Comparison of ENCODE assay signal across 1 cellular context in the genomic region with DNA sequence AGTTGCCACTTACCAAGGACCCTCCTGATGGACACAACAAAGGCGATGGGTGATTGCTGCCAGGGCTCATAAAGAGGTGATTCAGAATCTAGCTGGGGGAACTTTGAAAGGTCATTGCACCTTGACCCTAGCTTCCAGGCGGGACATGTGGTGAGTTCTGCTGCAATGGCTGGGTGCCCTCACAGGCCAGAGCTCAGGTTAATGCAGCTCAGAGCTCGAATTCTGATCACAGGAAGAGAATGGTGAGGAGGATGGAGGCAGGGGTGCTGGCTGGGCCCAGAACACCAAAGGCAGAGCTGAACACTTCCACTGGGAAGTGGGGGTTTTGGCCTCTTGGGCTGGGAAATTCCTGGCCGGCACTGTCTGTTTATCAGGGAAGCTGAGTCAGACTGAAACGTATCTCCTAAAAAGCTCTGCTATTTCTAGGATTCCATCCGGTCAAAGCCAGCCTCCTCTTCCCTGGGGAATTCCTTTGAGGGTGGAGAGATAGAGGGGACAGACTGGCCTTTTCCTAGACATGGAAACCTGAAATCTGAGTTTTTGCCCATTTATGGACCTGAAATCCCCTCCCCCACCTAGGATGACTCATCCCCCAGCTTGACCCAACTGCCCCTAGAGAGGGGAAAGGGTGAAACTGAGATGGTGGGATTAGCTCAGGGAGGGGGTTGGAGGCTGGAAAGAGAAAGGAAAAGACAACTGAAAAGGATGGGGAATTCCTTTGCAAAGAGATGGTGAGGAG.
TF ChIP-seq lines count a peak whose summit lies in the region.

No MANE protein-coding gene starts in this region.

TF ChIP-seq in HEK293, 187 proteins besides CTCF, POLR2A, EP300 and RAD21 (continued from another document and continues in another):
- TF ChIP-seq TSHZ1 (tag by site-specific recombination; IDR thresholded peaks at IDR 0.05; ENCODE audit: borderline replicate concordance) (0 out of 2 replicates have a peak, but pooled peaks have one; percentile 42), ZNF398 (tag by site-specific recombination; IDR thresholded peaks at IDR 0.05) (peak; percentile 78), HOXC10 (CRISPR knock-in tag; IDR thresholded peaks at IDR 0.05) (no peak), GFI1B (tag by site-specific recombination; IDR thresholded peaks at IDR 0.05) (peak; percentile 82), ZNF585B (tag by site-specific recombination; IDR thresholded peaks at IDR 0.05) (no peak), ZBTB20 (tag by site-specific recombination; IDR thresholded peaks at IDR 0.05) (0 out of 2 replicates have a peak, but pooled peaks have one; percentile 35), INSM2 (tag by site-specific recombination; IDR thresholded peaks at IDR 0.05) (peak; percentile 64), ZNF433 (tag by site-specific recombination; IDR thresholded peaks at IDR 0.05; ENCODE audit: low read depth) (no peak), HOXA7 (CRISPR knock-in tag; IDR thresholded peaks at IDR 0.05; ENCODE audit: borderline replicate concordance) (no peak), BCL11A (tag by site-specific recombination; IDR thresholded peaks at IDR 0.05; ENCODE audit: low read depth) (peak; percentile 86; the same call in 1 of the 2 replicates), ZNF707 (tag by site-specific recombination; IDR thresholded peaks at IDR 0.05) (no peak), ZXDB (tag by site-specific recombination; IDR thresholded peaks at IDR 0.05) (peak; percentile 25; the same call in 1 of the 2 replicates), ZNF221 (tag by site-specific recombination; IDR thresholded peaks at IDR 0.05; ENCODE audit: borderline replicate concordance) (no peak), OVOL3 (tag by site-specific recombination; IDR thresholded peaks at IDR 0.05) (no peak), KLF9 (tag by site-specific recombination; IDR thresholded peaks at IDR 0.05; ENCODE audit: low read depth) (no peak), ZNF518A (tag by site-specific recombination; conservative IDR thresholded peaks at IDR 0.05; ENCODE audit: low read depth) (no peak), PRDM1 (tag by site-specific recombination; IDR thresholded peaks at IDR 0.05) (peak; percentile 91), ZNF114 (tag by site-specific recombination; IDR thresholded peaks at IDR 0.05) (no peak), ZNF629 (tag by site-specific recombination; IDR thresholded peaks at IDR 0.05) (peak; percentile 62; the same call in 1 of the 2 replicates), SCRT2 (tag by site-specific recombination; IDR thresholded peaks at IDR 0.05) (no peak), FEZF1 (tag by site-specific recombination; IDR thresholded peaks at IDR 0.05) (peak; percentile 19; the same call in 1 of the 2 replicates), IKZF3 (tag by site-specific recombination; IDR thresholded peaks at IDR 0.05) (peak; percentile 46; the same call in 1 of the 2 replicates), PRDM4 (tag by site-specific recombination; IDR thresholded peaks at IDR 0.05) (no peak), ZNF184 (tag by site-specific recombination; IDR thresholded peaks at IDR 0.05) (peak; percentile 50; the same call in 1 of the 2 replicates), ZNF335 (tag by site-specific recombination; conservative IDR thresholded peaks at IDR 0.05) (no peak)
- TF ChIP-seq, protein P1, sequence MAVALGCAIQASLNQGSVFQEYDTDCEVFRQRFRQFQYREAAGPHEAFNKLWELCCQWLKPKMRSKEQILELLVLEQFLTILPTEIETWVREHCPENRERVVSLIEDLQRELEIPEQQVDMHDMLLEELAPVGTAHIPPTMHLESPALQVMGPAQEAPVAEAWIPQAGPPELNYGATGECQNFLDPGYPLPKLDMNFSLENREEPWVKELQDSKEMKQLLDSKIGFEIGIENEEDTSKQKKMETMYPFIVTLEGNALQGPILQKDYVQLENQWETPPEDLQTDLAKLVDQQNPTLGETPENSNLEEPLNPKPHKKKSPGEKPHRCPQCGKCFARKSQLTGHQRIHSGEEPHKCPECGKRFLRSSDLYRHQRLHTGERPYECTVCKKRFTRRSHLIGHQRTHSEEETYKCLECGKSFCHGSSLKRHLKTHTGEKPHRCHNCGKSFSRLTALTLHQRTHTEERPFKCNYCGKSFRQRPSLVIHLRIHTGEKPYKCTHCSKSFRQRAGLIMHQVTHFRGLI (tag by site-specific recombination; IDR thresholded peaks at IDR 0.05) = no peak
- TF ChIP-seq, protein P2, sequence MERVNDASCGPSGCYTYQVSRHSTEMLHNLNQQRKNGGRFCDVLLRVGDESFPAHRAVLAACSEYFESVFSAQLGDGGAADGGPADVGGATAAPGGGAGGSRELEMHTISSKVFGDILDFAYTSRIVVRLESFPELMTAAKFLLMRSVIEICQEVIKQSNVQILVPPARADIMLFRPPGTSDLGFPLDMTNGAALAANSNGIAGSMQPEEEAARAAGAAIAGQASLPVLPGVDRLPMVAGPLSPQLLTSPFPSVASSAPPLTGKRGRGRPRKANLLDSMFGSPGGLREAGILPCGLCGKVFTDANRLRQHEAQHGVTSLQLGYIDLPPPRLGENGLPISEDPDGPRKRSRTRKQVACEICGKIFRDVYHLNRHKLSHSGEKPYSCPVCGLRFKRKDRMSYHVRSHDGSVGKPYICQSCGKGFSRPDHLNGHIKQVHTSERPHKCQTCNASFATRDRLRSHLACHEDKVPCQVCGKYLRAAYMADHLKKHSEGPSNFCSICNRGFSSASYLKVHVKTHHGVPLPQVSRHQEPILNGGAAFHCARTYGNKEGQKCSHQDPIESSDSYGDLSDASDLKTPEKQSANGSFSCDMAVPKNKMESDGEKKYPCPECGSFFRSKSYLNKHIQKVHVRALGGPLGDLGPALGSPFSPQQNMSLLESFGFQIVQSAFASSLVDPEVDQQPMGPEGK (tag by site-specific recombination; IDR thresholded peaks at IDR 0.05) = peak; percentile 55
